ENCODE assay signal across 8 cellular contexts in genomic region chr9:133199648-133200321, GRCh38. TPM values are rescaled to one million over a fixed set of nuclear protein-coding genes. Genes with fewer than 3 reads are reported as not detected.
A peak's percentile ranks its signal among the peaks of the same experiment; 100 is the strongest.
DNase-seq lines count a peak whose midpoint lies in the region; ATAC-seq and TF ChIP-seq lines count a peak whose summit lies in the region.

No MANE protein-coding gene starts in this region.

- peak overlapping the region in 4 of 6 donors; percentile 45 to 88 (median 68) for H3K27ac Mint-ChIP-seq in naive B cell

- H3K27me3 ChIP-seq in colonic mucosa (no peaks in the 10 kb centered on the region), transverse colon (peaks cover 5% of the 10 kb centered on the region)

- H3K36me3 Mint-ChIP-seq in naive B cell, result peaks cover 0 to 6% of the 10 kb centered on the region in 2 donors

- H3K27ac ChIP-seq in colonic mucosa (no peak overlapping the region), transverse colon (peak overlapping the region; percentile 2 to 63 (median 20))

- H3K9ac ChIP-seq in colonic mucosa (ENCODE audit: low read depth in 2 of 2, low read length in 2 of 2), result peak overlapping the region; percentile 24 to 40

- H3K4me3 Mint-ChIP-seq in naive B cell, result peak overlapping the region in 6 of 8 donors; percentile 53 to 90 (median 80)

- no peak for TF ChIP-seq EP300 in transverse colon (IDR thresholded peaks at IDR 0.05; ENCODE audit: low read depth)

- peaks cover 27 to 56% (median 29%) of the 10 kb centered on the region in 3 donors for H3K27me3 Mint-ChIP-seq in naive B cell

- peaks cover 5 to 12% (median 10%) of the 10 kb centered on the region in 3 donors for H3K4me1 Mint-ChIP-seq in naive B cell

- in situ Hi-C loops in transverse colon (cut with MboI; ENCODE audit: low pct_ligation_motif_present in 1 of 4, low pct_unique_long_range_greater_than_20kb in 1 of 4, low sequenced_read_pairs in 3 of 4), result loop anchor here in 1 of 4 donors (25.0 kb wide), 1 partner anchor 288 kb away; the partner anchor contains the start of gene SLC2A6

- H3K9me3 ChIP-seq in colonic mucosa (no peaks in the 10 kb centered on the region), transverse colon (no peaks in the 10 kb centered on the region)

- intact Hi-C loops in colonic mucosa (cut with DNase I) (no loop called here), transverse colon (cut with DNase I; ENCODE audit: low total_unique reads) (no loop called here)

- TF ChIP-seq CTCF in colonic mucosa (IDR thresholded peaks at IDR 0.05), result no peak
- TF ChIP-seq CTCF in transverse colon (IDR thresholded peaks at IDR 0.05), result peak in 1 of 5 experiments; percentile 11

- peak overlapping the region; percentile 30 for H3K4me3 ChIP-seq in colonic mucosa
- peak overlapping the region in 3 of 4 donors; percentile 11 to 40 (median 39) for H3K4me3 ChIP-seq in transverse colon

- peaks cover 0 to 7% (median 4%) of the 10 kb centered on the region in 7 donors for H3K9me3 Mint-ChIP-seq in naive B cell

- DNase-seq in NOMO-1 treated with DMSO at 0.1 percent for 48 hours (lab: John Stamatoyannopoulos, UW; ENCODE audit: unreplicated experiment), result peak; percentile 2
- no peak for DNase-seq in NOMO-1 (lab: John Stamatoyannopoulos, UW; ENCODE audit: unreplicated experiment in 2 of 2)
- peak; percentile 41 for DNase-seq in colonic mucosa
- DNase-seq in naive B cell, result peak; percentile 64
- DNase-seq in transverse colon, result peak; percentile 31
- no peak for DNase-seq in NCI-H82 treated with DMSO at 0.1 percent for 48 hours (lab: John Stamatoyannopoulos, UW; ENCODE audit: unreplicated experiment)
- no peak for DNase-seq in NCI-H526 treated with DMSO at 0.1 percent for 48 hours (lab: John Stamatoyannopoulos, UW)

- TF ChIP-seq POLR2A in transverse colon (IDR thresholded peaks at IDR 0.05), result no peak

- H3K36me3 ChIP-seq in colonic mucosa (no peaks in the 10 kb centered on the region), transverse colon (no peaks in the 10 kb centered on the region)

- WGBS in transverse colon (ENCODE audit: low coverage in 1 of 2), 2 donors, result 58% methylated on average over 43 of the region's 44 CpGs; no CpG with 5 or more reads in 1 of the 2 donors

- ATAC-seq in naive B cell (ENCODE audit: low read depth in 2 of 2), result peak; percentile 92 to 94
- ATAC-seq in GM21423 (IDR thresholded peaks at IDR 0.05; ENCODE audit: unreplicated experiment), result no peak

- no peaks in the 10 kb centered on the region for H3K4me1 ChIP-seq in colonic mucosa
- no peaks in the 10 kb centered on the region for H3K4me1 ChIP-seq in transverse colon

RNA-seq across cellular contexts. Expression of gene OBP2B, which starts 9.3 kb away (rescaled TPM):
- total RNA-seq in colonic mucosa (not detected), transverse colon (not detected)
- polyA plus RNA-seq in naive B cell (ENCODE audit: low read depth in 6 of 6), result not detected

RNA-seq across cellular contexts. Expression of gene GBGT1, which starts 36.1 kb away (rescaled TPM):
- 1 to 10 TPM; 4.6 to 4.8 TPM for total RNA-seq in colonic mucosa
- 1 to 10 TPM in 5 of 6 donors, under 1 TPM in 1; 0.96 to 4.0 (median 2.4) TPM for polyA plus RNA-seq in naive B cell (ENCODE audit: low read depth in 6 of 6)
- total RNA-seq in transverse colon, result 10 to 100 TPM in 3 of 4 donors, 1 to 10 TPM in 1; 4.1 to 15.7 (median 11.8) TPM

Comparison
In these comparisons a context has a peak if more than half of its experiments do, and no peak if none do; other contexts are left out.
1. DNase-seq: peak in NOMO-1 treated with DMSO at 0.1 percent for 48 hours (single experiment), colonic mucosa (single experiment), naive B cell (single experiment) and transverse colon (single experiment); none in NOMO-1 (0 of 2), NCI-H82 treated with DMSO at 0.1 percent for 48 hours (single experiment) and NCI-H526 treated with DMSO at 0.1 percent for 48 hours (single experiment).